In genomic region chr19:36604656-36605100, GRCh38 we compare ENCODE assay signal across 8 cellular contexts. TPM values are rescaled to one million over a fixed set of nuclear protein-coding genes. Genes with fewer than 3 reads are reported as not detected.
DNase-seq lines count a peak whose midpoint lies in the region; ATAC-seq, FAIRE-seq and TF ChIP-seq lines count a peak whose summit lies in the region.

No MANE protein-coding gene starts in this region.

- H3K36me3 Mint-ChIP-seq in T-helper 2 cell treated with Interferon-gamma antibody and Interleukin-4, amounts not matched to agents 5 μg/mL and 100 μg/mL, for 36 hours (ENCODE audit: low read depth) = peaks cover 41% of the 10 kb centered on the region
- peaks cover 16% of the 10 kb centered on the region for H3K36me3 Mint-ChIP-seq in astrocyte (ENCODE audit: low read depth, unreplicated experiment)

- peak overlapping the region; percentile 100 for H3K4me2 ChIP-seq in astrocyte (ENCODE audit: low read length)

- H3K4me3 ChIP-seq in AG09309 (ENCODE audit: control insufficient read depth, low read depth, low read length) (peak overlapping the region; percentile 63), astrocyte (ENCODE audit: insufficient read depth, low read depth, low read length) (peak overlapping the region; percentile 91), iPS-18a (ENCODE audit: low read length) (peak overlapping the region; percentile 78), skin epidermis (peak overlapping the region; percentile 49 to 73 (median 58))

- FAIRE-seq in astrocyte (lab: Jason Lieb, UNC) = no peak

- peak; percentile 59 for ATAC-seq in GM19324 (IDR thresholded peaks at IDR 0.05; ENCODE audit: low FRiP score, unreplicated experiment)
- peak; percentile 47 for ATAC-seq in HG03571 (IDR thresholded peaks at IDR 0.05; ENCODE audit: unreplicated experiment)

- H3K27ac ChIP-seq in astrocyte (ENCODE audit: low read depth, low read length) = peak overlapping the region; percentile 71
- H3K27ac ChIP-seq in iPS-18a (ENCODE audit: low read length) = no peak overlapping the region
- peak overlapping the region in 19 of 21 experiments; percentile 14 to 82 (median 73) for H3K27ac ChIP-seq in skin epidermis

- peaks cover 19% of the 10 kb centered on the region for H3K79me2 ChIP-seq in astrocyte (ENCODE audit: insufficient read depth, low read length)

- H3K4me1 ChIP-seq in astrocyte (ENCODE audit: insufficient read depth, low read length) = peaks cover 9% of the 10 kb centered on the region
- H3K4me1 ChIP-seq in iPS-18a (ENCODE audit: control insufficient read depth, low read depth, low read length) = peaks cover 5% of the 10 kb centered on the region

- H3K9me3 Mint-ChIP-seq in T-helper 2 cell treated with Interferon-gamma antibody and Interleukin-4, amounts not matched to agents 5 μg/mL and 100 μg/mL, for 36 hours = peaks cover 38% of the 10 kb centered on the region
- peaks cover 14% of the 10 kb centered on the region for H3K9me3 Mint-ChIP-seq in astrocyte (ENCODE audit: unreplicated experiment)

- TF ChIP-seq CTCF in AG09309 (IDR thresholded peaks at IDR 0.05; ENCODE audit: control insufficient read depth, insufficient read depth, low read depth, low read length, missing control alignments) (no peak), astrocyte (IDR thresholded peaks at IDR 0.05; ENCODE audit: insufficient read depth, low read depth, low read length) (no peak)

- H3K27ac Mint-ChIP-seq in T-helper 2 cell treated with Interferon-gamma antibody and Interleukin-4, amounts not matched to agents 5 μg/mL and 100 μg/mL, for 36 hours = peak overlapping the region; percentile 92
- peak overlapping the region; percentile 84 for H3K27ac Mint-ChIP-seq in astrocyte (ENCODE audit: unreplicated experiment)

- H3K27me3 Mint-ChIP-seq in T-helper 2 cell treated with Interferon-gamma antibody and Interleukin-4, amounts not matched to agents 5 μg/mL and 100 μg/mL, for 36 hours (ENCODE audit: low read depth) = no peaks in the 10 kb centered on the region
- no peaks in the 10 kb centered on the region for H3K27me3 Mint-ChIP-seq in astrocyte (ENCODE audit: low read depth, unreplicated experiment)

- H3K9me3 ChIP-seq in astrocyte (ENCODE audit: insufficient read depth, low read depth, low read length) (peaks cover 2% of the 10 kb centered on the region), iPS-18a (ENCODE audit: control insufficient read depth, low read depth, low read length) (no peaks in the 10 kb centered on the region)

- peaks cover 21% of the 10 kb centered on the region for H3K4me1 Mint-ChIP-seq in T-helper 2 cell treated with Interferon-gamma antibody and Interleukin-4, amounts not matched to agents 5 μg/mL and 100 μg/mL, for 36 hours (ENCODE audit: low read depth)
- H3K4me1 Mint-ChIP-seq in astrocyte (ENCODE audit: low read depth, unreplicated experiment) = peaks cover 5% of the 10 kb centered on the region

- H3K4me3 Mint-ChIP-seq in T-helper 2 cell treated with Interferon-gamma antibody and Interleukin-4, amounts not matched to agents 5 μg/mL and 100 μg/mL, for 36 hours = peak overlapping the region; percentile 86
- H3K4me3 Mint-ChIP-seq in astrocyte (ENCODE audit: unreplicated experiment) = peak overlapping the region; percentile 96

- no peak for DNase-seq in AG09309 (ENCODE audit: low read depth)
- peak; percentile 86 for DNase-seq in T-helper 2 cell treated with Interferon-gamma antibody and Interleukin-4, amounts not matched to agents 5 μg/mL and 100 μg/mL, for 36 hours (ENCODE audit: low spot score)
- peak; percentile 37 for DNase-seq in astrocyte (ENCODE audit: low read depth)
- no peak for DNase-seq in mesenteric fat pad (ENCODE audit: low spot score)

- peak overlapping the region; percentile 91 for H3K9ac ChIP-seq in astrocyte (ENCODE audit: low read length)
- H3K9ac ChIP-seq in iPS-18a (ENCODE audit: low read length) = peak overlapping the region; percentile 55

- H4K20me1 ChIP-seq in astrocyte (ENCODE audit: insufficient read depth, low read length) = no peaks in the 10 kb centered on the region

- peaks cover 5% of the 10 kb centered on the region for H3K36me3 ChIP-seq in astrocyte (ENCODE audit: insufficient read depth, low read length)
- no peaks in the 10 kb centered on the region for H3K36me3 ChIP-seq in iPS-18a (ENCODE audit: control insufficient read depth, low read depth, low read length)

- H3K27me3 ChIP-seq in astrocyte (ENCODE audit: insufficient read depth, low read length) = no peaks in the 10 kb centered on the region
- peaks cover 14% of the 10 kb centered on the region for H3K27me3 ChIP-seq in iPS-18a (ENCODE audit: control insufficient read depth, insufficient read depth, low read length)

- H2AFZ ChIP-seq in astrocyte (ENCODE audit: low read depth, low read length) = peak overlapping the region; percentile 100

RNA-seq across cellular contexts. Expression of gene ZNF382, which starts 0.4 kb away (rescaled TPM):
- total RNA-seq in astrocyte (9.7 and 12.3 TPM in 2 replicates), mesenteric fat pad (6.0 TPM)

RNA-seq across cellular contexts. Expression of gene ZNF529, which starts 31.6 kb away (rescaled TPM):
- total RNA-seq in astrocyte (11.9 and 13.9 TPM in 2 replicates), mesenteric fat pad (7.4 TPM)

Comparison
In these comparisons a context has a peak if more than half of its experiments do, and no peak if none do; other contexts are left out.
1. DNase-seq: peak in T-helper 2 cell treated with Interferon-gamma antibody and Interleukin-4, amounts not matched to agents 5 μg/mL and 100 μg/mL, for 36 hours (single experiment) and astrocyte (single experiment); none in AG09309 (single experiment) and mesenteric fat pad (single experiment).
2. Peak in every context shown above with its lines, with median percentiles within 50 percentile points of each other: H3K4me3 ChIP-seq.